8 cellular contexts compared by ENCODE assay signal in the genomic region with DNA sequence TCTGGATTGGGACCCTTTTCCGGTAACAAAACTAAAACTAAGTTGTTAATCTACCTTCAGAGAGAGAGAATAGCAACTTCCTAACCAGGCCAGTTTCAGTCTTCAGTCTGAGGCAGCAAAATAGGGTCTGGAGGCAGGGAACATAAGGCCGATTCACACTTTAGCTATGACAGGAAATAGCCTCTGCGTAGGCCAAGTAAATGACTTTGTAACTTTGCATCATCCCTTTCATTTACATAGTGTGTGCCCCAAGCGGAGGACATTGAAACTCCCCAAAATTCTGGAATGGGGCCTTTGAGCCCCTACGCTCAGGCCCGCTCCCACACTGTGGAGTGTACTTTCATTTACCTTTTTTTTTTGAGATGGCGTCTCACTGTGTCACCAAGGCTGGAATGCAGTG. TPM values are rescaled to one million over a fixed set of nuclear protein-coding genes. Genes with fewer than 3 reads are reported as not detected.
DNase-seq lines count a peak whose midpoint lies in the region; ATAC-seq and FAIRE-seq lines count a peak whose summit lies in the region.

No MANE protein-coding gene starts in this region.

- peak; percentile 21 for ATAC-seq in HG02610 (IDR thresholded peaks at IDR 0.05; ENCODE audit: unreplicated experiment)
- ATAC-seq in left lobe of liver = no peak

- H3K27me3 Mint-ChIP-seq in T-helper 1 cell treated with Interleukin-12 subunit alpha and Interleukin-12 subunit beta and Interleukin-4 antibody, amounts not matched to agents 30 μg/mL and 1 μg/mL, for 36 hours (ENCODE audit: low read depth) = no peaks in the 10 kb centered on the region

- no peaks in the 10 kb centered on the region for H3K9me3 Mint-ChIP-seq in T-helper 1 cell treated with Interleukin-12 subunit alpha and Interleukin-12 subunit beta and Interleukin-4 antibody, amounts not matched to agents 30 μg/mL and 1 μg/mL, for 36 hours

- peaks cover 74% of the 10 kb centered on the region for H3K4me1 Mint-ChIP-seq in T-helper 1 cell treated with Interleukin-12 subunit alpha and Interleukin-12 subunit beta and Interleukin-4 antibody, amounts not matched to agents 30 μg/mL and 1 μg/mL, for 36 hours (ENCODE audit: low read depth)

- H3K27ac Mint-ChIP-seq in T-helper 1 cell treated with Interleukin-12 subunit alpha and Interleukin-12 subunit beta and Interleukin-4 antibody, amounts not matched to agents 30 μg/mL and 1 μg/mL, for 36 hours = peak overlapping the region; percentile 89

- FAIRE-seq in GM18507 (lab: Jason Lieb, UNC) = peak; percentile 92

- H3K36me3 Mint-ChIP-seq in T-helper 1 cell treated with Interleukin-12 subunit alpha and Interleukin-12 subunit beta and Interleukin-4 antibody, amounts not matched to agents 30 μg/mL and 1 μg/mL, for 36 hours (ENCODE audit: low read depth) = peaks cover 24% of the 10 kb centered on the region

- DNase-seq in GM18507 (ENCODE audit: extremely low spot score, insufficient read length, low read depth) = no peak
- peak; percentile 57 for DNase-seq in foreskin melanocyte
- DNase-seq in left lobe of liver (ENCODE audit: low spot score) = no peak
- no peak for DNase-seq in NCI-H1694 treated with DMSO at 0.1 percent for 48 hours (lab: John Stamatoyannopoulos, UW)
- no peak for DNase-seq in SHP77 (lab: John Stamatoyannopoulos, UW)
- no peak for DNase-seq in activated gamma-delta T cell (lab: John Stamatoyannopoulos, UW)

- H3K4me3 Mint-ChIP-seq in T-helper 1 cell treated with Interleukin-12 subunit alpha and Interleukin-12 subunit beta and Interleukin-4 antibody, amounts not matched to agents 30 μg/mL and 1 μg/mL, for 36 hours = peak overlapping the region; percentile 49

RNA-seq across cellular contexts. Expression of gene UPP1, which starts 1.7 kb away (rescaled TPM):
- 8.1 TPM for total RNA-seq in left lobe of liver

RNA-seq across cellular contexts. Expression of gene C7orf57, which starts 52.0 kb away (rescaled TPM):
- total RNA-seq in left lobe of liver = not detected

RNA-seq across cellular contexts. Expression of gene SUN3, which starts 58.4 kb away (rescaled TPM):
- total RNA-seq in left lobe of liver = not detected
